In genomic region chr7:234041-234711, GRCh38 we compare ENCODE assay signal across 14 cellular contexts. TPM values are rescaled to one million over a fixed set of nuclear protein-coding genes. Genes with fewer than 3 reads are reported as not detected.
A peak's percentile ranks its signal among the peaks of the same experiment; 100 is the strongest.
DNase-seq lines count a peak whose midpoint lies in the region; ATAC-seq and TF ChIP-seq lines count a peak whose summit lies in the region.
"Had no signal": no experiment of that assay in that cellular context is flagged by ENCODE, and none has a peak within 500 bp of the region (broad histone marks: within the 10 kb centered on the region; RNA-seq: fewer than 3 reads in every experiment).

No MANE protein-coding gene starts in this region.

- no TSS peak for BruUV-seq in MCF 10A (replicated peaks; lab: Mats Ljungman, UMichigan)

- peaks cover 57 to 77% (median 68%) of the 10 kb centered on the region in 3 donors for H3K4me1 ChIP-seq in skeletal muscle tissue (ENCODE audit: control insufficient read depth in 3 of 3, insufficient read depth in 3 of 3, low read length in 3 of 3)

- H3K4me3 Mint-ChIP-seq in MCF 10A (ENCODE audit: unreplicated experiment) (peak overlapping the region; percentile 53), T-helper 17 cell (no peak overlapping the region)
- H3K4me3 Mint-ChIP-seq: B cell; T-helper 1 cell treated with Interleukin-12 subunit alpha and Interleukin-12 subunit beta and Interleukin-4 antibody, amounts not matched to agents 30 μg/mL and 1 μg/mL, for 36 hours had no signal

- ATAC-seq in HG02870 (IDR thresholded peaks at IDR 0.05; ENCODE audit: unreplicated experiment) (no peak), T-helper 17 cell (no peak)

- H3K4me1 Mint-ChIP-seq in MCF 10A (ENCODE audit: insufficient read depth, unreplicated experiment) (peaks cover 15% of the 10 kb centered on the region), T-helper 17 cell (no peaks in the 10 kb centered on the region)
- H3K4me1 Mint-ChIP-seq: B cell had no signal

- H3K4me3 ChIP-seq in skeletal muscle tissue (ENCODE audit: low read length in 3 of 3), result peak overlapping the region in 2 of 3 donors; percentile 67 to 77

- TF ChIP-seq CTCF in C4-2B (conservative IDR thresholded peaks at IDR 0.05) (no peak), MCF 10A (IDR thresholded peaks at IDR 0.05; ENCODE audit: unreplicated experiment) (no peak)

- peak overlapping the region; percentile 94 for H3K27ac ChIP-seq in C4-2B
- peak overlapping the region; percentile 71 for H3K27ac ChIP-seq in layer of hippocampus (ENCODE audit: low read depth, low read length)
- H3K27ac ChIP-seq in skeletal muscle tissue (ENCODE audit: low read depth, low read length), result peak overlapping the region; percentile 94

- H3K27me3 Mint-ChIP-seq in MCF 10A (ENCODE audit: insufficient read depth, unreplicated experiment) (no peaks in the 10 kb centered on the region), T-helper 17 cell (peaks cover 12% of the 10 kb centered on the region)
- H3K27me3 Mint-ChIP-seq: B cell had no signal

- H3K9ac ChIP-seq in skeletal muscle tissue (ENCODE audit: low read depth in 1 of 3, low read length in 3 of 3), result peak overlapping the region; percentile 57 to 86 (median 77)

- POLR2A ChIA-PET in MCF 10A (lab: Yijun Ruan, JAX), result interaction anchor here (0.5 to 1.3 kb wide), 3 partner anchors 33 to 109 kb away, joined by 3 read pairs; no protein-coding TSS in a partner anchor

- H3K36me3 Mint-ChIP-seq in MCF 10A (ENCODE audit: insufficient read depth, unreplicated experiment) (no peaks in the 10 kb centered on the region), T-helper 17 cell (ENCODE audit: low read depth) (no peaks in the 10 kb centered on the region)

- H3K36me3 ChIP-seq in skeletal muscle tissue (ENCODE audit: control insufficient read depth in 3 of 3, insufficient read depth in 3 of 3, low read length in 3 of 3), result peaks cover 0 to 2% (median 2%) of the 10 kb centered on the region in 3 donors

- H3K27ac Mint-ChIP-seq in MCF 10A (ENCODE audit: low read depth, unreplicated experiment) (peak overlapping the region; percentile 68), T-helper 17 cell (no peak overlapping the region)
- H3K27ac Mint-ChIP-seq: B cell; T-helper 1 cell treated with Interleukin-12 subunit alpha and Interleukin-12 subunit beta and Interleukin-4 antibody, amounts not matched to agents 30 μg/mL and 1 μg/mL, for 36 hours had no signal

- H3K9me3 Mint-ChIP-seq in MCF 10A (ENCODE audit: unreplicated experiment), result no peaks in the 10 kb centered on the region
- H3K9me3 Mint-ChIP-seq: T-helper 1 cell treated with Interleukin-12 subunit alpha and Interleukin-12 subunit beta and Interleukin-4 antibody, amounts not matched to agents 30 μg/mL and 1 μg/mL, for 36 hours had no signal

- CTCF ChIA-PET in MCF 10A (lab: Yijun Ruan, JAX), result interaction anchor here (0.7 to 1.1 kb wide), 3 partner anchors 40 to 607 kb away, joined by 3 to 5 read pairs (median 3); no protein-coding TSS in a partner anchor

- H3K9me3 ChIP-seq in skeletal muscle tissue (ENCODE audit: control insufficient read depth in 3 of 3, low read length in 3 of 3) (no peaks in the 10 kb centered on the region), T-helper 17 cell (ENCODE audit: control insufficient read depth, low read length, poor library complexity, severe bottlenecking) (no peaks in the 10 kb centered on the region)

- intact Hi-C loops in MCF 10A (cut with micrococcal nuclease), result no loop called here

- H3K27me3 ChIP-seq in layer of hippocampus (ENCODE audit: control insufficient read depth, insufficient read depth, low read length) (no peaks in the 10 kb centered on the region), skeletal muscle tissue (ENCODE audit: control insufficient read depth in 3 of 3, insufficient read depth in 3 of 3, low read length in 3 of 3) (no peaks in the 10 kb centered on the region)

- DNase-seq in MCF 10A (ENCODE audit: unreplicated experiment) (no peak), NCI-H526 treated with DMSO at 0.1 percent for 48 hours (lab: John Stamatoyannopoulos, UW) (no peak), NOMO-1 treated with dmso at 0.1 percent for 144 hours (lab: John Stamatoyannopoulos, UW; ENCODE audit: unreplicated experiment) (no peak), T-helper 17 cell (no peak)
- DNase-seq: activated CD8-positive, alpha-beta memory T cell treated with anti-CD3 and anti-CD28 coated beads, Interleukin-2, amount 50 U/mL, for 48 hours; NCI-H524 treated with DMSO at 0.1 percent for 48 hours; occipital lobe had no signal

RNA-seq across cellular contexts. Expression of gene FAM20C, which starts 41.8 kb away (rescaled TPM):
- total RNA-seq in MCF 10A (2022), result 8.8 and 14.2 TPM in 2 replicates
- 14.6 TPM for total RNA-seq in skeletal muscle tissue
- 1 to 10 TPM; 1.4 to 2.8 TPM for total RNA-seq in T-helper 17 cell

RNA-seq across cellular contexts. Expression of gene FOXL3, which starts 55.8 kb away (rescaled TPM):
- total RNA-seq in MCF 10A (2022), result not detected in 2 replicates
- total RNA-seq in skeletal muscle tissue, result not detected
- not detected for total RNA-seq in T-helper 17 cell
- total RNA-seq: B cell, LHCN-M2, occipital lobe had no signal
